6 cellular contexts compared by ENCODE assay signal in genomic region chr21:14319805-14320204, GRCh38.
"Had no signal": no experiment of that assay in that cellular context is flagged by ENCODE, and none has a peak within 500 bp of the region (broad histone marks: within the 10 kb centered on the region; RNA-seq: fewer than 3 reads in every experiment).

No MANE protein-coding gene starts in this region.

- ATAC-seq: K562 had no signal

- DNase-seq: GOT3, H9, HCEC 1CT, IMR-90, KG1 had no signal

- H3K4me3 ChIP-seq: K562 had no signal

- H3K4me3 Mint-ChIP-seq: H9 had no signal
